1 cellular context compared by ENCODE assay signal in the genomic region with DNA sequence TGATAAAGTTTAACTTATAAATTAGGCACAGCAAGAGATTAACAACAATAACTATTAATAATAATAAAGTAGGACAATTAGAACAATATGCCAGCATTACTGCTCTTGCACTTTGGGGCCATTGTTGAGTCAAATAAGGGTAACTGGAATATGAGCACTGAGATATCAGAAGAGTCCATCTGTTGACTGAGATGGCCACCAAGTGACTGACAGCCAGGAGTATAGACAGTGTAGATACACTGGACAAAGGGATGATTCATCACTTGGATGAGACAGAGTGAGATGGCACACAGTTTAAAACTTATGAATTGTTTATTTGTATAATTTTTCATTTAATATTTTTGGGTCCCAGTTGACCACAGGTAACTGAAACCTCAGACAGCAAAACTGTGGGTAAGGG.
TF ChIP-seq lines count a peak whose summit lies in the region.

No MANE protein-coding gene starts in this region.

TF ChIP-seq in K562, 482 proteins besides CTCF, POLR2A, EP300 and RAD21 (continued from another document and continues in another):
- no peak for TF ChIP-seq CHD1 (IDR thresholded peaks at IDR 0.05; ENCODE audit: low read length)
- TF ChIP-seq, protein P1, sequence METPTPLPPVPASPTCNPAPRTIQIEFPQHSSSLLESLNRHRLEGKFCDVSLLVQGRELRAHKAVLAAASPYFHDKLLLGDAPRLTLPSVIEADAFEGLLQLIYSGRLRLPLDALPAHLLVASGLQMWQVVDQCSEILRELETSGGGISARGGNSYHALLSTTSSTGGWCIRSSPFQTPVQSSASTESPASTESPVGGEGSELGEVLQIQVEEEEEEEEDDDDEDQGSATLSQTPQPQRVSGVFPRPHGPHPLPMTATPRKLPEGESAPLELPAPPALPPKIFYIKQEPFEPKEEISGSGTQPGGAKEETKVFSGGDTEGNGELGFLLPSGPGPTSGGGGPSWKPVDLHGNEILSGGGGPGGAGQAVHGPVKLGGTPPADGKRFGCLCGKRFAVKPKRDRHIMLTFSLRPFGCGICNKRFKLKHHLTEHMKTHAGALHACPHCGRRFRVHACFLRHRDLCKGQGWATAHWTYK (CRISPR knock-in tag; IDR thresholded peaks at IDR 0.05) = no peak
- no peak for TF ChIP-seq GTF2F1 (IDR thresholded peaks at IDR 0.05; ENCODE audit: low read depth, low read length)
- TF ChIP-seq, protein P2, sequence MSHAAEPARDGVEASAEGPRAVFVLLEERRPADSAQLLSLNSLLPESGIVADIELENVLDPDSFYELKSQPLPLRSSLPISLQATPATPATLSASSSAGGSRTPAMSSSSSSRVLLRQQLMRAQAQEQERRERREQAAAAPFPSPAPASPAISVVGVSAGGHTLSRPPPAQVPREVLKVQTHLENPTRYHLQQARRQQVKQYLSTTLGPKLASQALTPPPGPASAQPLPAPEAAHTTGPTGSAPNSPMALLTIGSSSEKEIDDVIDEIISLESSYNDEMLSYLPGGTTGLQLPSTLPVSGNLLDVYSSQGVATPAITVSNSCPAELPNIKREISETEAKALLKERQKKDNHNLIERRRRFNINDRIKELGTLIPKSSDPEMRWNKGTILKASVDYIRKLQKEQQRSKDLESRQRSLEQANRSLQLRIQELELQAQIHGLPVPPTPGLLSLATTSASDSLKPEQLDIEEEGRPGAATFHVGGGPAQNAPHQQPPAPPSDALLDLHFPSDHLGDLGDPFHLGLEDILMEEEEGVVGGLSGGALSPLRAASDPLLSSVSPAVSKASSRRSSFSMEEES (CRISPR knock-in tag; IDR thresholded peaks at IDR 0.05) = no peak
- no peak for TF ChIP-seq TCFL5 (CRISPR knock-in tag; conservative IDR thresholded peaks at IDR 0.05)
- no peak for TF ChIP-seq ZNF717 (CRISPR knock-in tag; IDR thresholded peaks at IDR 0.05)
- TF ChIP-seq, protein P3, sequence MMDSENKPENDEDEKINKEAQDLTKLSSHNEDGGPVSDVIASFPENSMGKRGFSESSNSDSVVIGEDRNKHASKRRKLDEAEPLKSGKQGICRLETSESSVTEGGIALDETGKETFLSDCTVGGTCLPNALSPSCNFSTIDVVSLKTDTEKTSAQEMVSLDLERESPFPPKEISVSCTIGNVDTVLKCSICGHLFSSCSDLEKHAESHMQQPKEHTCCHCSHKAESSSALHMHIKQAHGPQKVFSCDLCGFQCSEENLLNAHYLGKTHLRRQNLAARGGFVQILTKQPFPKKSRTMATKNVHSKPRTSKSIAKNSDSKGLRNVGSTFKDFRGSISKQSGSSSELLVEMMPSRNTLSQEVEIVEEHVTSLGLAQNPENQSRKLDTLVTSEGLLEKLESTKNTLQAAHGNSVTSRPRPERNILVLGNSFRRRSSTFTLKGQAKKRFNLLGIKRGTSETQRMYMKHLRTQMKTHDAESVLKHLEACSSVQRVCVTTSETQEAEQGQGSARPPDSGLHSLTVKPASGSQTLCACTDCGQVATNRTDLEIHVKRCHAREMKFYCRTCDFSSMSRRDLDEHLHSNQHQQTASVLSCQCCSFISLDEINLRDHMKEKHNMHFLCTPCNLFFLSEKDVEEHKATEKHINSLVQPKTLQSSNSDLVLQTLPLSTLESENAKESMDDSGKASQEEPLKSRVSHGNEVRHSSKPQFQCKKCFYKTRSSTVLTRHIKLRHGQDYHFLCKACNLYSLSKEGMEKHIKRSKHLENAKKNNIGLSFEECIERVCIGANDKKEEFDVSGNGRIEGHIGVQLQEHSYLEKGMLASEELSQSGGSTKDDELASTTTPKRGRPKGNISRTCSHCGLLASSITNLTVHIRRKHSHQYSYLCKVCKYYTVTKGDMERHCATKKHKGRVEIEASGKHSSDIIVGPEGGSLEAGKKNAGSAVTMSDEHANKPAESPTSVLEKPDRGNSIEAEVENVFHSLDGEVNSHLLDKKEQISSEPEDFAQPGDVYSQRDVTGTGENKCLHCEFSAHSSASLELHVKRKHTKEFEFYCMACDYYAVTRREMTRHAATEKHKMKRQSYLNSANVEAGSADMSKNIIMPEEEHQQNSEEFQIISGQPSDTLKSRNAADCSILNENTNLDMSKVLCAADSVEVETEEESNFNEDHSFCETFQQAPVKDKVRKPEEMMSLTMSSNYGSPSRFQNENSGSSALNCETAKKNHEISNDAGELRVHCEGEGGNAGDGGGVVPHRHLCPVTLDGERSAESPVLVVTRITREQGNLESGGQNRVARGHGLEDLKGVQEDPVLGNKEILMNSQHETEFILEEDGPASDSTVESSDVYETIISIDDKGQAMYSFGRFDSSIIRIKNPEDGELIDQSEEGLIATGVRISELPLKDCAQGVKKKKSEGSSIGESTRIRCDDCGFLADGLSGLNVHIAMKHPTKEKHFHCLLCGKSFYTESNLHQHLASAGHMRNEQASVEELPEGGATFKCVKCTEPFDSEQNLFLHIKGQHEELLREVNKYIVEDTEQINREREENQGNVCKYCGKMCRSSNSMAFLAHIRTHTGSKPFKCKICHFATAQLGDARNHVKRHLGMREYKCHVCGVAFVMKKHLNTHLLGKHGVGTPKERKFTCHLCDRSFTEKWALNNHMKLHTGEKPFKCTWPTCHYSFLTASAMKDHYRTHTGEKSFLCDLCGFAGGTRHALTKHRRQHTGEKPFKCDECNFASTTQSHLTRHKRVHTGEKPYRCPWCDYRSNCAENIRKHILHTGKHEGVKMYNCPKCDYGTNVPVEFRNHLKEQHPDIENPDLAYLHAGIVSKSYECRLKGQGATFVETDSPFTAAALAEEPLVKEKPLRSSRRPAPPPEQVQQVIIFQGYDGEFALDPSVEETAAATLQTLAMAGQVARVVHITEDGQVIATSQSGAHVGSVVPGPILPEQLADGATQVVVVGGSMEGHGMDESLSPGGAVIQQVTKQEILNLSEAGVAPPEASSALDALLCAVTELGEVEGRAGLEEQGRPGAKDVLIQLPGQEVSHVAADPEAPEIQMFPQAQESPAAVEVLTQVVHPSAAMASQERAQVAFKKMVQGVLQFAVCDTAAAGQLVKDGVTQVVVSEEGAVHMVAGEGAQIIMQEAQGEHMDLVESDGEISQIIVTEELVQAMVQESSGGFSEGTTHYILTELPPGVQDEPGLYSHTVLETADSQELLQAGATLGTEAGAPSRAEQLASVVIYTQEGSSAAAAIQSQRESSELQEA (IDR thresholded peaks at IDR 0.05; ENCODE audit: low read depth) = no peak
- no peak for TF ChIP-seq ASH1L (IDR thresholded peaks at IDR 0.05; ENCODE audit: borderline replicate concordance, low read depth, partially characterized antibody)
- TF ChIP-seq, protein P4, sequence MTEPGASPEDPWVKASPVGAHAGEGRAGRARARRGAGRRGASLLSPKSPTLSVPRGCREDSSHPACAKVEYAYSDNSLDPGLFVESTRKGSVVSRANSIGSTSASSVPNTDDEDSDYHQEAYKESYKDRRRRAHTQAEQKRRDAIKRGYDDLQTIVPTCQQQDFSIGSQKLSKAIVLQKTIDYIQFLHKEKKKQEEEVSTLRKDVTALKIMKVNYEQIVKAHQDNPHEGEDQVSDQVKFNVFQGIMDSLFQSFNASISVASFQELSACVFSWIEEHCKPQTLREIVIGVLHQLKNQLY (CRISPR knock-in tag; conservative IDR thresholded peaks at IDR 0.05) = no peak
- TF ChIP-seq SMARCC2 (IDR thresholded peaks at IDR 0.05; ENCODE audit: low read depth) = peak; percentile 28; the same call in 1 of the 2 replicates
- TF ChIP-seq CEBPG (CRISPR knock-in tag; IDR thresholded peaks at IDR 0.05) = no peak
- TF ChIP-seq CEBPG (tag; conservative IDR thresholded peaks at IDR 0.05 in 1 of 2, IDR thresholded peaks at IDR 0.05 in 1 of 2) = no peak
- TF ChIP-seq ZNF41 (CRISPR knock-in tag; conservative IDR thresholded peaks at IDR 0.05) = no peak
- peak; percentile 97 for TF ChIP-seq MECOM (CRISPR knock-in tag; IDR thresholded peaks at IDR 0.05)
- no peak for TF ChIP-seq MYC (IDR thresholded peaks at IDR 0.05; ENCODE audit: low read depth, low read length)
- no peak for TF ChIP-seq MYC (CRISPR knock-in tag; IDR thresholded peaks at IDR 0.05; ENCODE audit: borderline replicate concordance, low read depth)
- TF ChIP-seq ZNF124 (CRISPR knock-in tag; IDR thresholded peaks at IDR 0.05) = no peak
- peak; percentile 44; the same call in 1 of the 2 replicates for TF ChIP-seq TAL1 (IDR thresholded peaks at IDR 0.05)
- TF ChIP-seq ZNF507 (tag; conservative IDR thresholded peaks at IDR 0.05) = no peak
- TF ChIP-seq, protein P5, sequence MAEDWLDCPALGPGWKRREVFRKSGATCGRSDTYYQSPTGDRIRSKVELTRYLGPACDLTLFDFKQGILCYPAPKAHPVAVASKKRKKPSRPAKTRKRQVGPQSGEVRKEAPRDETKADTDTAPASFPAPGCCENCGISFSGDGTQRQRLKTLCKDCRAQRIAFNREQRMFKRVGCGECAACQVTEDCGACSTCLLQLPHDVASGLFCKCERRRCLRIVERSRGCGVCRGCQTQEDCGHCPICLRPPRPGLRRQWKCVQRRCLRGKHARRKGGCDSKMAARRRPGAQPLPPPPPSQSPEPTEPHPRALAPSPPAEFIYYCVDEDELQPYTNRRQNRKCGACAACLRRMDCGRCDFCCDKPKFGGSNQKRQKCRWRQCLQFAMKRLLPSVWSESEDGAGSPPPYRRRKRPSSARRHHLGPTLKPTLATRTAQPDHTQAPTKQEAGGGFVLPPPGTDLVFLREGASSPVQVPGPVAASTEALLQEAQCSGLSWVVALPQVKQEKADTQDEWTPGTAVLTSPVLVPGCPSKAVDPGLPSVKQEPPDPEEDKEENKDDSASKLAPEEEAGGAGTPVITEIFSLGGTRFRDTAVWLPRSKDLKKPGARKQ (CRISPR knock-in tag; IDR thresholded peaks at IDR 0.05) = no peak
- TF ChIP-seq GTF2A2 (tag; IDR thresholded peaks at IDR 0.05) = no peak
- TF ChIP-seq, protein P6, sequence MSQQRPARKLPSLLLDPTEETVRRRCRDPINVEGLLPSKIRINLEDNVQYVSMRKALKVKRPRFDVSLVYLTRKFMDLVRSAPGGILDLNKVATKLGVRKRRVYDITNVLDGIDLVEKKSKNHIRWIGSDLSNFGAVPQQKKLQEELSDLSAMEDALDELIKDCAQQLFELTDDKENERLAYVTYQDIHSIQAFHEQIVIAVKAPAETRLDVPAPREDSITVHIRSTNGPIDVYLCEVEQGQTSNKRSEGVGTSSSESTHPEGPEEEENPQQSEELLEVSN (IDR thresholded peaks at IDR 0.05; ENCODE audit: borderline replicate concordance in 1 of 2, extremely low read depth in 1 of 2, insufficient read depth in 1 of 2, insufficient read length in 1 of 2, low read depth in 1 of 2, low read length in 1 of 2, poor library complexity in 1 of 2, severe bottlenecking in 1 of 2) = no peak
- TF ChIP-seq, protein P7, sequence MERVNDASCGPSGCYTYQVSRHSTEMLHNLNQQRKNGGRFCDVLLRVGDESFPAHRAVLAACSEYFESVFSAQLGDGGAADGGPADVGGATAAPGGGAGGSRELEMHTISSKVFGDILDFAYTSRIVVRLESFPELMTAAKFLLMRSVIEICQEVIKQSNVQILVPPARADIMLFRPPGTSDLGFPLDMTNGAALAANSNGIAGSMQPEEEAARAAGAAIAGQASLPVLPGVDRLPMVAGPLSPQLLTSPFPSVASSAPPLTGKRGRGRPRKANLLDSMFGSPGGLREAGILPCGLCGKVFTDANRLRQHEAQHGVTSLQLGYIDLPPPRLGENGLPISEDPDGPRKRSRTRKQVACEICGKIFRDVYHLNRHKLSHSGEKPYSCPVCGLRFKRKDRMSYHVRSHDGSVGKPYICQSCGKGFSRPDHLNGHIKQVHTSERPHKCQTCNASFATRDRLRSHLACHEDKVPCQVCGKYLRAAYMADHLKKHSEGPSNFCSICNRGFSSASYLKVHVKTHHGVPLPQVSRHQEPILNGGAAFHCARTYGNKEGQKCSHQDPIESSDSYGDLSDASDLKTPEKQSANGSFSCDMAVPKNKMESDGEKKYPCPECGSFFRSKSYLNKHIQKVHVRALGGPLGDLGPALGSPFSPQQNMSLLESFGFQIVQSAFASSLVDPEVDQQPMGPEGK (CRISPR knock-in tag; IDR thresholded peaks at IDR 0.05; ENCODE audit: borderline replicate concordance) = no peak
- TF ChIP-seq SNRNP70 (optimal IDR thresholded peaks at IDR 0.05; ENCODE audit: low read depth, low read length) = no peak
- no peak for TF ChIP-seq NR3C1 (CRISPR knock-in tag; IDR thresholded peaks at IDR 0.05)
- TF ChIP-seq NCOR1 (IDR thresholded peaks at IDR 0.05) = peak; percentile 41; the same call in 1 of the 2 replicates
- no peak for TF ChIP-seq KLF16 (IDR thresholded peaks at IDR 0.05)
- TF ChIP-seq FOXJ3 (CRISPR knock-in tag; IDR thresholded peaks at IDR 0.05) = no peak
- TF ChIP-seq POU5F1 (IDR thresholded peaks at IDR 0.05; ENCODE audit: borderline replicate concordance, low read depth, low read length, partially characterized antibody) = no peak
- TF ChIP-seq XRCC5 (IDR thresholded peaks at IDR 0.05; ENCODE audit: low read depth, low read length) = no peak
- no peak for TF ChIP-seq ZNF224 (CRISPR knock-in tag; IDR thresholded peaks at IDR 0.05)
- no peak for TF ChIP-seq CREBBP (IDR thresholded peaks at IDR 0.05; ENCODE audit: low read depth, low read length)
- TF ChIP-seq ARHGAP35 (IDR thresholded peaks at IDR 0.05; ENCODE audit: partially characterized antibody) = no peak
- TF ChIP-seq, protein P8, sequence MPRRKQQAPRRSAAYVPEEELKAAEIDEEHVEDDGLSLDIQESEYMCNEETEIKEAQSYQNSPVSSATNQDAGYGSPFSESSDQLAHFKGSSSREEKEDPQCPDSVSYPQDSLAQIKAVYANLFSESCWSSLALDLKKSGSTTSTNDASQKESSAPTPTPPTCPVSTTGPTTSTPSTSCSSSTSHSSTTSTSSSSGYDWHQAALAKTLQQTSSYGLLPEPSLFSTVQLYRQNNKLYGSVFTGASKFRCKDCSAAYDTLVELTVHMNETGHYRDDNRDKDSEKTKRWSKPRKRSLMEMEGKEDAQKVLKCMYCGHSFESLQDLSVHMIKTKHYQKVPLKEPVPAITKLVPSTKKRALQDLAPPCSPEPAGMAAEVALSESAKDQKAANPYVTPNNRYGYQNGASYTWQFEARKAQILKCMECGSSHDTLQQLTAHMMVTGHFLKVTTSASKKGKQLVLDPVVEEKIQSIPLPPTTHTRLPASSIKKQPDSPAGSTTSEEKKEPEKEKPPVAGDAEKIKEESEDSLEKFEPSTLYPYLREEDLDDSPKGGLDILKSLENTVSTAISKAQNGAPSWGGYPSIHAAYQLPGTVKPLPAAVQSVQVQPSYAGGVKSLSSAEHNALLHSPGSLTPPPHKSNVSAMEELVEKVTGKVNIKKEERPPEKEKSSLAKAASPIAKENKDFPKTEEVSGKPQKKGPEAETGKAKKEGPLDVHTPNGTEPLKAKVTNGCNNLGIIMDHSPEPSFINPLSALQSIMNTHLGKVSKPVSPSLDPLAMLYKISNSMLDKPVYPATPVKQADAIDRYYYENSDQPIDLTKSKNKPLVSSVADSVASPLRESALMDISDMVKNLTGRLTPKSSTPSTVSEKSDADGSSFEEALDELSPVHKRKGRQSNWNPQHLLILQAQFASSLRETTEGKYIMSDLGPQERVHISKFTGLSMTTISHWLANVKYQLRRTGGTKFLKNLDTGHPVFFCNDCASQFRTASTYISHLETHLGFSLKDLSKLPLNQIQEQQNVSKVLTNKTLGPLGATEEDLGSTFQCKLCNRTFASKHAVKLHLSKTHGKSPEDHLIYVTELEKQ (CRISPR knock-in tag; IDR thresholded peaks at IDR 0.05) = no peak
- no peak for TF ChIP-seq RFX5 (IDR thresholded peaks at IDR 0.05; ENCODE audit: low read depth, low read length)
- TF ChIP-seq, protein P9, sequence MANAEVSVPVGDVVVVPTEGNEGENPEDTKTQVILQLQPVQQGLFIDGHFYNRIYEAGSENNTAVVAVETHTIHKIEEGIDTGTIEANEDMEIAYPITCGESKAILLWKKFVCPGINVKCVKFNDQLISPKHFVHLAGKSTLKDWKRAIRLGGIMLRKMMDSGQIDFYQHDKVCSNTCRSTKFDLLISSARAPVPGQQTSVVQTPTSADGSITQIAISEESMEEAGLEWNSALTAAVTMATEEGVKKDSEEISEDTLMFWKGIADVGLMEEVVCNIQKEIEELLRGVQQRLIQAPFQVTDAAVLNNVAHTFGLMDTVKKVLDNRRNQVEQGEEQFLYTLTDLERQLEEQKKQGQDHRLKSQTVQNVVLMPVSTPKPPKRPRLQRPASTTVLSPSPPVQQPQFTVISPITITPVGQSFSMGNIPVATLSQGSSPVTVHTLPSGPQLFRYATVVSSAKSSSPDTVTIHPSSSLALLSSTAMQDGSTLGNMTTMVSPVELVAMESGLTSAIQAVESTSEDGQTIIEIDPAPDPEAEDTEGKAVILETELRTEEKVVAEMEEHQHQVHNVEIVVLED (CRISPR knock-in tag; IDR thresholded peaks at IDR 0.05) = no peak
- no peak for TF ChIP-seq TRIM28 (IDR thresholded peaks at IDR 0.05)
- no peak for TF ChIP-seq RBM39 (optimal IDR thresholded peaks at IDR 0.05; ENCODE audit: low read depth, low read length)
